In genomic region chr17:46109603-46110189, GRCh38 we compare ENCODE assay signal across 1 cellular context.
TF ChIP-seq lines count a peak whose summit lies in the region.

No MANE protein-coding gene starts in this region.

TF ChIP-seq in GM23338, 12 proteins besides CTCF, POLR2A, EP300 and RAD21 (continued from another document):
- TF ChIP-seq ZNF462 (CRISPR knock-in tag; IDR thresholded peaks at IDR 0.05) (no peak), STAT1 (IDR thresholded peaks at IDR 0.05; ENCODE audit: unreplicated experiment) (no peak), JUNB (IDR thresholded peaks at IDR 0.05; ENCODE audit: unreplicated experiment) (no peak), ZNF331 (CRISPR knock-in tag; IDR thresholded peaks at IDR 0.05; ENCODE audit: low read depth) (no peak), CREB1 (CRISPR knock-in tag; IDR thresholded peaks at IDR 0.05; ENCODE audit: low read depth) (no peak)
- TF ChIP-seq, protein P1, sequence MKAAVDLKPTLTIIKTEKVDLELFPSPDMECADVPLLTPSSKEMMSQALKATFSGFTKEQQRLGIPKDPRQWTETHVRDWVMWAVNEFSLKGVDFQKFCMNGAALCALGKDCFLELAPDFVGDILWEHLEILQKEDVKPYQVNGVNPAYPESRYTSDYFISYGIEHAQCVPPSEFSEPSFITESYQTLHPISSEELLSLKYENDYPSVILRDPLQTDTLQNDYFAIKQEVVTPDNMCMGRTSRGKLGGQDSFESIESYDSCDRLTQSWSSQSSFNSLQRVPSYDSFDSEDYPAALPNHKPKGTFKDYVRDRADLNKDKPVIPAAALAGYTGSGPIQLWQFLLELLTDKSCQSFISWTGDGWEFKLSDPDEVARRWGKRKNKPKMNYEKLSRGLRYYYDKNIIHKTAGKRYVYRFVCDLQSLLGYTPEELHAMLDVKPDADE (IDR thresholded peaks at IDR 0.05) = no peak
- TF ChIP-seq, protein P2, sequence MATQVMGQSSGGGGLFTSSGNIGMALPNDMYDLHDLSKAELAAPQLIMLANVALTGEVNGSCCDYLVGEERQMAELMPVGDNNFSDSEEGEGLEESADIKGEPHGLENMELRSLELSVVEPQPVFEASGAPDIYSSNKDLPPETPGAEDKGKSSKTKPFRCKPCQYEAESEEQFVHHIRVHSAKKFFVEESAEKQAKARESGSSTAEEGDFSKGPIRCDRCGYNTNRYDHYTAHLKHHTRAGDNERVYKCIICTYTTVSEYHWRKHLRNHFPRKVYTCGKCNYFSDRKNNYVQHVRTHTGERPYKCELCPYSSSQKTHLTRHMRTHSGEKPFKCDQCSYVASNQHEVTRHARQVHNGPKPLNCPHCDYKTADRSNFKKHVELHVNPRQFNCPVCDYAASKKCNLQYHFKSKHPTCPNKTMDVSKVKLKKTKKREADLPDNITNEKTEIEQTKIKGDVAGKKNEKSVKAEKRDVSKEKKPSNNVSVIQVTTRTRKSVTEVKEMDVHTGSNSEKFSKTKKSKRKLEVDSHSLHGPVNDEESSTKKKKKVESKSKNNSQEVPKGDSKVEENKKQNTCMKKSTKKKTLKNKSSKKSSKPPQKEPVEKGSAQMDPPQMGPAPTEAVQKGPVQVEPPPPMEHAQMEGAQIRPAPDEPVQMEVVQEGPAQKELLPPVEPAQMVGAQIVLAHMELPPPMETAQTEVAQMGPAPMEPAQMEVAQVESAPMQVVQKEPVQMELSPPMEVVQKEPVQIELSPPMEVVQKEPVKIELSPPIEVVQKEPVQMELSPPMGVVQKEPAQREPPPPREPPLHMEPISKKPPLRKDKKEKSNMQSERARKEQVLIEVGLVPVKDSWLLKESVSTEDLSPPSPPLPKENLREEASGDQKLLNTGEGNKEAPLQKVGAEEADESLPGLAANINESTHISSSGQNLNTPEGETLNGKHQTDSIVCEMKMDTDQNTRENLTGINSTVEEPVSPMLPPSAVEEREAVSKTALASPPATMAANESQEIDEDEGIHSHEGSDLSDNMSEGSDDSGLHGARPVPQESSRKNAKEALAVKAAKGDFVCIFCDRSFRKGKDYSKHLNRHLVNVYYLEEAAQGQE (IDR thresholded peaks at IDR 0.05; ENCODE audit: unreplicated experiment) = no peak
